Comparison of ENCODE assay signal across 8 cellular contexts in genomic region chr5:26482817-26483375, GRCh38.
DNase-seq lines count a peak whose midpoint lies in the region; ATAC-seq and TF ChIP-seq lines count a peak whose summit lies in the region.

No MANE protein-coding gene starts in this region.

- no peaks in the 10 kb centered on the region for H3K27me3 ChIP-seq in esophagus muscularis mucosa

- no peaks in the 10 kb centered on the region for H3K9me3 ChIP-seq in esophagus muscularis mucosa

- TF ChIP-seq CTCF in GM12873 (IDR thresholded peaks at IDR 0.05; ENCODE audit: insufficient read depth, low read depth, low read length, missing control alignments) (peak; percentile 59), esophagus muscularis mucosa (IDR thresholded peaks at IDR 0.05) (peak; percentile 19 to 49 (median 36))

- no peak for TF ChIP-seq POLR2A in esophagus muscularis mucosa (IDR thresholded peaks at IDR 0.05; ENCODE audit: low read depth)

- TF ChIP-seq EP300 in Ishikawa (IDR thresholded peaks at IDR 0.05; ENCODE audit: borderline replicate concordance): no peak
- TF ChIP-seq EP300 in esophagus muscularis mucosa (IDR thresholded peaks at IDR 0.05): no peak

- H3K4me1 ChIP-seq in esophagus muscularis mucosa: no peaks in the 10 kb centered on the region

- peak; percentile 76 for TF ChIP-seq RAD21 in Ishikawa (IDR thresholded peaks at IDR 0.05; ENCODE audit: low read depth)

- H3K36me3 ChIP-seq in esophagus muscularis mucosa: no peaks in the 10 kb centered on the region

- no peak overlapping the region for H3K27ac ChIP-seq in esophagus muscularis mucosa (replicated peaks in 1 of 4)

- intact Hi-C loops in esophagus muscularis mucosa (cut with DNase I): no loop called here

- ATAC-seq in HG03460 (IDR thresholded peaks at IDR 0.05; ENCODE audit: unreplicated experiment) (no peak), GM21529 (IDR thresholded peaks at IDR 0.05; ENCODE audit: unreplicated experiment) (no peak)

- DNase-seq in OCI-M1 (lab: John Stamatoyannopoulos, UW) (peak; percentile 88), esophagus muscularis mucosa (ENCODE audit: extremely low spot score) (no peak), pons (ENCODE audit: low spot score) (peak; percentile 58), mesenteric fat pad (ENCODE audit: low spot score) (no peak)

- 49% methylated on average over 2 of the region's 2 CpGs for WGBS in esophagus muscularis mucosa

- peak overlapping the region; percentile 27 to 49 (median 40) for H3K4me3 ChIP-seq in esophagus muscularis mucosa

TF ChIP-seq in Ishikawa, 13 proteins besides CTCF, POLR2A, EP300 and RAD21:
- no peak for TF ChIP-seq EGR1 (IDR thresholded peaks at IDR 0.05)
- TF ChIP-seq REST (IDR thresholded peaks at IDR 0.05; ENCODE audit: low read depth): no peak
- no peak for TF ChIP-seq TEAD4 (IDR thresholded peaks at IDR 0.05)
- TF ChIP-seq USF1 (IDR thresholded peaks at IDR 0.05): no peak
- no peak for TF ChIP-seq FOXM1 (IDR thresholded peaks at IDR 0.05; ENCODE audit: borderline replicate concordance, low read depth)
- no peak for TF ChIP-seq ZBTB7A (IDR thresholded peaks at IDR 0.05; ENCODE audit: low read depth)
- no peak for TF ChIP-seq NFIC (IDR thresholded peaks at IDR 0.05)
- no peak for TF ChIP-seq MAX (IDR thresholded peaks at IDR 0.05)
- no peak for TF ChIP-seq TCF12 (IDR thresholded peaks at IDR 0.05; ENCODE audit: low read depth)
- TF ChIP-seq CREB1 (IDR thresholded peaks at IDR 0.05; ENCODE audit: low read depth): no peak
- no peak for TF ChIP-seq CEBPB (IDR thresholded peaks at IDR 0.05)
- no peak for TF ChIP-seq TAF1 (IDR thresholded peaks at IDR 0.05; ENCODE audit: low read depth)
- TF ChIP-seq YY1 (IDR thresholded peaks at IDR 0.05; ENCODE audit: low read depth): no peak

Comparison
In these comparisons a context has a peak if more than half of its experiments do, and no peak if none do; other contexts are left out.
1. DNase-seq: peak in OCI-M1 (single experiment) and pons (single experiment); none in esophagus muscularis mucosa (single experiment) and mesenteric fat pad (single experiment).